Comparison of ENCODE assay signal across 18 cellular contexts in the genomic region with DNA sequence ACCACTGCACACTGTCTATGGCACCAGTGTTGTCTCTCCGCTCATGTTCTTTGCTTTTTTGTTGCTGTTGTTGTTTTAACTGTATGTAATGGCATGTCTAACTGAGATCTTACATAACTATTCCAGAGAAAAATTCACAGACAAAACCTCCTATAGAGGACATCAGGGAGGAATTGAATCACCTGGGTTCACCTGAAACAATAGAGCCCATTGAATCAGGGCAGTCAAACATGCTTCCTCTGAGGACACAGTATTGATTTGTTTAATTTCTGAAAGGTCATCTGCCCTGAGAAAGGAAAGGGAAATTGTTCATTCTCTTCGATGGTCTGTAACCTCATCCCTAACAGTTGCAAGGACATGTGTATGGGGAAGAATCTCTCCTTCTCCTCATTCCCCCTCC.
DNase-seq lines count a peak whose midpoint lies in the region; ATAC-seq, FAIRE-seq and TF ChIP-seq lines count a peak whose summit lies in the region.
"Had no signal": no experiment of that assay in that cellular context is flagged by ENCODE, and none has a peak within 500 bp of the region (broad histone marks: within the 10 kb centered on the region; RNA-seq: fewer than 3 reads in every experiment).

No MANE protein-coding gene starts in this region.

- H3K27ac Mint-ChIP-seq in chondrocyte (ENCODE audit: unreplicated experiment), result no peak overlapping the region
- H3K27ac Mint-ChIP-seq: HFFc6 had no signal

- peaks cover 2% of the 10 kb centered on the region for H3K9me3 Mint-ChIP-seq in chondrocyte (ENCODE audit: low read depth)
- H3K9me3 Mint-ChIP-seq: HFFc6 had no signal

- POLR2A ChIA-PET in H1 (lab: Charles Lee; ENCODE audit: partially characterized antibody), result no interaction called here

- peaks cover 0 to 3% (median 0%) of the 10 kb centered on the region in 4 experiments; a peak in 1 of 7 replicates for H3K4me1 ChIP-seq in H1 (replicated peaks in 1 of 4; ENCODE audit: control insufficient read depth in 3 of 4, insufficient read depth in 4 of 4, low read length in 3 of 4)
- H3K4me1 ChIP-seq: BLaER1, Caco-2 had no signal

- no peak overlapping the region for H2BK12ac ChIP-seq in H1 (ENCODE audit: low read depth, low read length)

- TF ChIP-seq EP300 in H1 (IDR thresholded peaks at IDR 0.05; ENCODE audit: borderline replicate concordance in 1 of 2, low read depth in 2 of 2, low read length in 2 of 2), result no peak

- no peak overlapping the region for H3K4me3 ChIP-seq in H1 (ENCODE audit: extremely low read depth in 1 of 4, insufficient read depth in 2 of 4, low read depth in 3 of 4, low read length in 4 of 4)
- H3K4me3 ChIP-seq: BLaER1, K562 had no signal

- H3K27me3 ChIP-seq in H1 (replicated peaks in 1 of 4; ENCODE audit: control insufficient read depth in 3 of 4, extremely low read depth in 1 of 4, insufficient read depth in 3 of 4, low read length in 3 of 4), result no peaks in the 10 kb centered on the region
- H3K27me3 ChIP-seq: BLaER1 had no signal

- no peak overlapping the region for H2BK5ac ChIP-seq in H1 (ENCODE audit: low read depth, low read length)

- H3K79me1 ChIP-seq in H1 (ENCODE audit: low read depth, low read length), result no peaks in the 10 kb centered on the region

- peaks cover 2% of the 10 kb centered on the region for H3K36me3 Mint-ChIP-seq in chondrocyte (ENCODE audit: low read depth)
- H3K36me3 Mint-ChIP-seq: CD8-positive, alpha-beta memory T cell had no signal

- no peak overlapping the region for H3K9ac ChIP-seq in H1 (replicated peaks in 1 of 4; ENCODE audit: extremely low read depth in 1 of 4, low read depth in 3 of 4, low read length in 3 of 4)
- H3K9ac ChIP-seq: BLaER1 had no signal

- no peak overlapping the region for H3K18ac ChIP-seq in H1 (ENCODE audit: extremely low read depth, low read length)

- no peaks in the 10 kb centered on the region for H3K9me3 ChIP-seq in H1 (ENCODE audit: insufficient read depth in 2 of 2, low read depth in 1 of 2, low read length in 1 of 2)
- H3K9me3 ChIP-seq: Caco-2 had no signal

- TF ChIP-seq RAD21 in H1 (IDR thresholded peaks at IDR 0.05 in 1 of 2, conservative IDR thresholded peaks at IDR 0.05 in 1 of 2; ENCODE audit: low read depth in 2 of 2, low read length in 2 of 2), result no peak

- H3K27ac ChIP-seq in H1 (ENCODE audit: low read depth, low read length), result no peak overlapping the region
- H3K27ac ChIP-seq: BLaER1 had no signal

- no peak for TF ChIP-seq CTCF in H1 (IDR thresholded peaks at IDR 0.05; ENCODE audit: control extremely low read depth in 1 of 3, insufficient read depth in 1 of 3, low read depth in 1 of 3, low read length in 3 of 3)
- TF ChIP-seq CTCF in chondrocyte (IDR thresholded peaks at IDR 0.05), result no peak

- no peak overlapping the region for H2BK120ac ChIP-seq in H1 (replicated peaks; ENCODE audit: low read depth, low read length)

- no peak for ATAC-seq in GM18909 (IDR thresholded peaks at IDR 0.05; ENCODE audit: poor library complexity, unreplicated experiment)
- ATAC-seq: K562 had no signal

- H3K4me1 Mint-ChIP-seq in chondrocyte (ENCODE audit: low read depth), result peaks cover 31% of the 10 kb centered on the region
- H3K4me1 Mint-ChIP-seq: CD8-positive, alpha-beta memory T cell had no signal

- H3K4me2 ChIP-seq in H1 (ENCODE audit: insufficient read depth in 1 of 2, low read depth in 2 of 2, low read length in 2 of 2), result no peak overlapping the region
- H3K4me2 ChIP-seq: BLaER1 had no signal

- H3K23ac ChIP-seq in H1 (ENCODE audit: insufficient read length), result no peak overlapping the region

- no peak overlapping the region for H4K91ac ChIP-seq in H1 (replicated peaks; ENCODE audit: insufficient read length, low read length)

- H3K27me3 Mint-ChIP-seq in chondrocyte (ENCODE audit: low read depth), result no peaks in the 10 kb centered on the region
- H3K27me3 Mint-ChIP-seq: CD8-positive, alpha-beta memory T cell had no signal

- 82% methylated on average over 2 of the region's 2 CpGs; no CpG with 5 or more reads in 1 of the 2 experiments for WGBS in H1 (ENCODE audit: extremely low coverage in 1 of 2, insufficient coverage in 1 of 2, insufficient read length in 1 of 2, insufficient replicate concordance in 2 of 2, low coverage in 1 of 2, low lambda C conversion rate in 2 of 2, missing lambda C conversion rate in 1 of 2), 2 experiments

- no peak for TF ChIP-seq POLR2A in H1 (IDR thresholded peaks at IDR 0.05; ENCODE audit: control extremely low read depth in 1 of 2, low read depth in 2 of 2, low read length in 2 of 2)

- H2BK20ac ChIP-seq in H1 (ENCODE audit: low read length), result no peak overlapping the region

- H3K14ac ChIP-seq in H1 (ENCODE audit: insufficient read length), result no peak overlapping the region

- DNase-seq in NCI-H748 (lab: John Stamatoyannopoulos, UW; ENCODE audit: unreplicated experiment), result peak; percentile 5
- no peak for DNase-seq in NCI-H748 treated with DMSO at 0.1 percent for 48 hours (lab: John Stamatoyannopoulos, UW)
- DNase-seq in NCI-H146 treated with DMSO at 0.1 percent for 48 hours (lab: John Stamatoyannopoulos, UW; ENCODE audit: unreplicated experiment), result peak; percentile 83
- DNase-seq in H1 (ENCODE audit: low read depth in 1 of 2, low spot score in 2 of 2), result no peak
- no peak for DNase-seq in chondrocyte (ENCODE audit: low spot score)
- no peak for DNase-seq in DMS 273 treated with DMSO at 0.1 percent for 48 hours (lab: John Stamatoyannopoulos, UW)
- DNase-seq: 8988T; AML-193; Caco-2; CD8-positive, alpha-beta memory T cell; DMS53; GF-D8; HCEC 1CT; HFFc6 had no signal

- no peak overlapping the region for H2AK5ac ChIP-seq in H1 (ENCODE audit: low read depth, low read length)

- CTCF ChIA-PET in H1 (lab: Charles Lee; ENCODE audit: partially characterized antibody), result no interaction called here

- no peaks in the 10 kb centered on the region for H3K36me3 ChIP-seq in H1 (ENCODE audit: control insufficient read depth in 2 of 4, insufficient read depth in 4 of 4, low read length in 3 of 4)
- H3K36me3 ChIP-seq: BLaER1 had no signal

- H4K5ac ChIP-seq in H1 (ENCODE audit: insufficient read length, low read depth, low read length), result no peak overlapping the region

- no peaks in the 10 kb centered on the region for H3K79me2 ChIP-seq in H1 (ENCODE audit: control insufficient read depth in 1 of 2, insufficient read depth in 2 of 2, low read length in 2 of 2)

- H3K56ac ChIP-seq in H1 (replicated peaks; ENCODE audit: insufficient read length, low read depth, low read length), result no peak overlapping the region

- no peak overlapping the region for H3K4ac ChIP-seq in H1 (replicated peaks; ENCODE audit: insufficient read length, low read depth, low read length)

- H3K4me3 Mint-ChIP-seq in chondrocyte (ENCODE audit: unreplicated experiment), result no peak overlapping the region
- H3K4me3 Mint-ChIP-seq: CD8-positive, alpha-beta memory T cell; HFFc6 had no signal

- FAIRE-seq in H1 (lab: Jason Lieb, UNC), result peak; percentile 13
- FAIRE-seq: GM19239, K562 had no signal

- H3K23me2 ChIP-seq in H1 (ENCODE audit: low read depth, low read length), result no peaks in the 10 kb centered on the region

- no peak overlapping the region for H2BK15ac ChIP-seq in H1 (ENCODE audit: low read length)

- H4K8ac ChIP-seq in H1 (ENCODE audit: extremely low read depth, insufficient read depth, low read length), result no peak overlapping the region

- H2AFZ ChIP-seq in H1 (ENCODE audit: low read length), result no peak overlapping the region

- no peaks in the 10 kb centered on the region for H4K20me1 ChIP-seq in H1 (replicated peaks in 1 of 2; ENCODE audit: control insufficient read depth in 1 of 2, insufficient read depth in 2 of 2, low read length in 2 of 2)
- H4K20me1 ChIP-seq: BLaER1 had no signal

TF ChIP-seq in H1, 55 proteins besides CTCF, POLR2A, EP300 and RAD21:
- TF ChIP-seq CEBPB (IDR thresholded peaks at IDR 0.05; ENCODE audit: low read depth, low read length) (no peak), JUN (IDR thresholded peaks at IDR 0.05; ENCODE audit: low read depth, low read length) (no peak), RBBP5 (IDR thresholded peaks at IDR 0.05; ENCODE audit: borderline replicate concordance, low read depth, low read length) (no peak), JUND (IDR thresholded peaks at IDR 0.05; ENCODE audit: low read length) (no peak), POLR2AphosphoS5 (IDR thresholded peaks at IDR 0.05; ENCODE audit: low read depth, low read length) (no peak), FOSL1 (IDR thresholded peaks at IDR 0.05; ENCODE audit: insufficient read depth, low read depth, low read length) (no peak), PHF8 (conservative IDR thresholded peaks at IDR 0.05; ENCODE audit: low read depth, low read length) (no peak), SUZ12 (IDR thresholded peaks at IDR 0.05; ENCODE audit: low read length) (no peak), HDAC2 (IDR thresholded peaks at IDR 0.05; ENCODE audit: borderline replicate concordance in 1 of 2, low read depth in 2 of 2, low read length in 2 of 2) (no peak)
- TF ChIP-seq, protein P1, sequence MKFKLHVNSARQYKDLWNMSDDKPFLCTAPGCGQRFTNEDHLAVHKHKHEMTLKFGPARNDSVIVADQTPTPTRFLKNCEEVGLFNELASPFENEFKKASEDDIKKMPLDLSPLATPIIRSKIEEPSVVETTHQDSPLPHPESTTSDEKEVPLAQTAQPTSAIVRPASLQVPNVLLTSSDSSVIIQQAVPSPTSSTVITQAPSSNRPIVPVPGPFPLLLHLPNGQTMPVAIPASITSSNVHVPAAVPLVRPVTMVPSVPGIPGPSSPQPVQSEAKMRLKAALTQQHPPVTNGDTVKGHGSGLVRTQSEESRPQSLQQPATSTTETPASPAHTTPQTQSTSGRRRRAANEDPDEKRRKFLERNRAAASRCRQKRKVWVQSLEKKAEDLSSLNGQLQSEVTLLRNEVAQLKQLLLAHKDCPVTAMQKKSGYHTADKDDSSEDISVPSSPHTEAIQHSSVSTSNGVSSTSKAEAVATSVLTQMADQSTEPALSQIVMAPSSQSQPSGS (IDR thresholded peaks at IDR 0.05; ENCODE audit: low read length), result no peak
- TF ChIP-seq, protein P2, sequence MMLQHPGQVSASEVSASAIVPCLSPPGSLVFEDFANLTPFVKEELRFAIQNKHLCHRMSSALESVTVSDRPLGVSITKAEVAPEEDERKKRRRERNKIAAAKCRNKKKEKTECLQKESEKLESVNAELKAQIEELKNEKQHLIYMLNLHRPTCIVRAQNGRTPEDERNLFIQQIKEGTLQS (IDR thresholded peaks at IDR 0.05; ENCODE audit: insufficient read depth, low read depth, low read length), result no peak

Comparison
In these comparisons a context has a peak if more than half of its experiments do, and no peak if none do; other contexts are left out.
1. DNase-seq: peak in NCI-H748 (single experiment) and NCI-H146 treated with DMSO at 0.1 percent for 48 hours (single experiment); none in NCI-H748 treated with DMSO at 0.1 percent for 48 hours (single experiment), H1 (0 of 2), chondrocyte (single experiment) and DMS 273 treated with DMSO at 0.1 percent for 48 hours (single experiment).